In genomic region chr7:28136885-28137284, GRCh38 we compare ENCODE assay signal across 1 cellular context.
TF ChIP-seq lines count a peak whose summit lies in the region.

No MANE protein-coding gene starts in this region.

TF ChIP-seq in H1, 55 proteins besides CTCF, POLR2A, EP300 and RAD21:
- TF ChIP-seq FOSL1 (IDR thresholded peaks at IDR 0.05; ENCODE audit: insufficient read depth, low read depth, low read length) (no peak), HDAC6 (IDR thresholded peaks at IDR 0.05; ENCODE audit: low read depth, low read length) (no peak), ASH2L (IDR thresholded peaks at IDR 0.05; ENCODE audit: low read length) (no peak), NRF1 (IDR thresholded peaks at IDR 0.05; ENCODE audit: low read depth, low read length) (no peak), RFX5 (IDR thresholded peaks at IDR 0.05; ENCODE audit: borderline replicate concordance, low read depth, low read length) (no peak), SUZ12 (IDR thresholded peaks at IDR 0.05; ENCODE audit: low read length) (no peak), SIN3A (conservative IDR thresholded peaks at IDR 0.05 in 1 of 2, IDR thresholded peaks at IDR 0.05 in 1 of 2; ENCODE audit: low read depth in 1 of 2, low read length in 2 of 2) (no peak), POLR2AphosphoS5 (IDR thresholded peaks at IDR 0.05; ENCODE audit: low read depth, low read length) (no peak), GABPA (IDR thresholded peaks at IDR 0.05; ENCODE audit: borderline replicate concordance, insufficient read depth, low read length) (no peak), CHD2 (IDR thresholded peaks at IDR 0.05; ENCODE audit: low read length) (no peak), MAFK (IDR thresholded peaks at IDR 0.05; ENCODE audit: low read depth, low read length) (no peak), CREB1 (IDR thresholded peaks at IDR 0.05) (no peak), CTBP2 (IDR thresholded peaks at IDR 0.05; ENCODE audit: borderline replicate concordance, insufficient read depth, insufficient read length, low read length) (no peak), SRF (IDR thresholded peaks at IDR 0.05; ENCODE audit: low read depth, low read length) (no peak), RNF2 (IDR thresholded peaks at IDR 0.05; ENCODE audit: borderline replicate concordance, low read depth, low read length, missing control alignments, poor library complexity, severe bottlenecking) (no peak), BACH1 (IDR thresholded peaks at IDR 0.05; ENCODE audit: low read length) (no peak), RXRA (IDR thresholded peaks at IDR 0.05; ENCODE audit: insufficient read depth, low read depth, low read length) (no peak)
